In the genomic region with DNA sequence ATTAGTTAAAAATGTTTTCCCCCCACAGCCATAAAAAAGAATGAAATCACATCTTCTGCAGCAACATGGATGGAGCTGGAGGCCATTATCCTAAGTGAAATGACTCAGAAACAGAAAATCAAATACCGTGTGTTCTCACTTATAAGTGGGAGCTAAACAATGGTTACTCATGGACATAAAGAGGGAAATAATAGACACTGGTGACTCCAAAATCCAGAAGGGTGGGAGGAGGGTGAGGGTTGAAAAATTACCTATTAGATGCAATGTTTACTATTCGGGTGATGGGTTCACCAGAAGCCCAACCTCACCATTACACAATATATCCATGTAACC, we compare ENCODE assay signal across 20 cellular contexts. TPM values are rescaled to one million over a fixed set of nuclear protein-coding genes. Genes with fewer than 3 reads are reported as not detected.
DNase-seq lines count a peak whose midpoint lies in the region; ATAC-seq, FAIRE-seq and TF ChIP-seq lines count a peak whose summit lies in the region.
"Had no signal": no experiment of that assay in that cellular context is flagged by ENCODE, and none has a peak within 500 bp of the region (broad histone marks: within the 10 kb centered on the region; RNA-seq: fewer than 3 reads in every experiment).

No MANE protein-coding gene starts in this region.

- peak overlapping the region; percentile 40; the same call in 1 of the 2 replicates for H3K14ac ChIP-seq in IMR-90 (replicated peaks; ENCODE audit: low read depth, low read length)

- H4K91ac ChIP-seq in IMR-90 (ENCODE audit: insufficient read depth, low read depth, low read length) = no peak overlapping the region

- CTCF ChIA-PET in HepG2 (lab: Yijun Ruan, JAX; ENCODE audit: low intra/inter-chr PET ratio, low total read pairs) (interaction anchor here (1.6 kb wide), 1 partner anchor 41 kb away, joined by 9 read pairs; the partner anchor contains the start of gene TEX48), IMR-90 (lab: Yijun Ruan, JAX) (interaction anchor here (0.9 kb wide), 1 partner anchor 292 kb away, joined by 3 read pairs; no protein-coding TSS in a partner anchor)

- no peak overlapping the region for H2BK120ac ChIP-seq in IMR-90 (ENCODE audit: low read depth, low read length)

- peak overlapping the region; percentile 72; the same call in 1 of the 2 replicates for H3K4me2 ChIP-seq in HepG2 (ENCODE audit: low read depth, low read length)
- H3K4me2 ChIP-seq in IMR-90 (ENCODE audit: low read depth, low read length) = no peak overlapping the region
- H3K4me2 ChIP-seq: PC-9 had no signal

- no peak for ATAC-seq in HepG2
- no peak for ATAC-seq in right lobe of liver
- no peak for ATAC-seq in IMR-90 (ENCODE audit: low read depth)
- ATAC-seq in RWPE2 (ENCODE audit: low read depth) = no peak
- no peak for ATAC-seq in HG02678 (IDR thresholded peaks at IDR 0.05; ENCODE audit: unreplicated experiment)
- ATAC-seq: T-helper 17 cell had no signal

- WGBS in HepG2 (ENCODE audit: low lambda C conversion rate) = 3% methylated on average over 2 of the region's 2 CpGs
- 66% methylated on average over 2 of the region's 2 CpGs for WGBS in right lobe of liver (ENCODE audit: insufficient coverage, low coverage, low lambda C conversion rate, missing lambda C conversion rate)
- WGBS in IMR-90 (ENCODE audit: extremely low coverage in 2 of 2, insufficient read length in 1 of 2), 2 experiments = no CpG with 5 or more reads among the region's 2 CpGs

- peaks cover 12% of the 10 kb centered on the region for H3K9me1 ChIP-seq in IMR-90 (ENCODE audit: insufficient read depth, low read length)

- no peaks in the 10 kb centered on the region for H3K79me2 ChIP-seq in HepG2 (ENCODE audit: insufficient read depth, low read length)

- no peak overlapping the region for H3K18ac ChIP-seq in IMR-90 (ENCODE audit: low read depth, low read length)

- H3K9ac ChIP-seq in HepG2 (ENCODE audit: insufficient read depth, low read depth, low read length) = no peak overlapping the region
- H3K9ac ChIP-seq in IMR-90 (ENCODE audit: low read depth, low read length) = no peak overlapping the region

- intact Hi-C loops in HepG2 (cut with micrococcal nuclease; ENCODE audit: unreplicated experiment) = no loop called here
- intact Hi-C loops in right lobe of liver (cut with DNase I) = no loop called here
- intact Hi-C loops in IMR-90 (cut with micrococcal nuclease) = loop anchor here (5.0 kb wide), 1 partner anchor 45 kb away; no protein-coding TSS in a partner anchor
- intact Hi-C loops in head of caudate nucleus (cut with DNase I) = no loop called here

- BruUV-seq in HepG2 (replicated peaks; lab: Mats Ljungman, UMichigan) (no TSS peak), IMR-90 (replicated peaks; lab: Mats Ljungman, UMichigan) (no TSS peak)

- no peak overlapping the region for H4K5ac ChIP-seq in IMR-90 (ENCODE audit: low read depth, low read length)

- H3K27me3 ChIP-seq in HepG2 (ENCODE audit: control insufficient read depth in 1 of 2, insufficient read depth in 2 of 2, low read length in 2 of 2) (peaks cover 0 to 5% of the 10 kb centered on the region in 2 experiments; a peak in 3 of 5 replicates), right lobe of liver (no peaks in the 10 kb centered on the region), IMR-90 (ENCODE audit: control insufficient read depth, insufficient read depth, low read length) (peaks cover 36% of the 10 kb centered on the region), RWPE2 (ENCODE audit: insufficient read depth, poor library complexity, severe bottlenecking) (no peaks in the 10 kb centered on the region)

- in situ Hi-C loops in HepG2 (cut with HindIII; ENCODE audit: extremely low pct_ligation_motif_present, low pct_unique_long_range_greater_than_20kb) (no loop called here), IMR-90 (cut with MboI; ENCODE audit: low sequenced_read_pairs) (no loop called here)

- H3K27ac ChIP-seq in HepG2 (ENCODE audit: extremely low read length, insufficient read depth, low read length) = no peak overlapping the region
- H3K27ac ChIP-seq in right lobe of liver = peak overlapping the region in 1 of 3 donors; percentile 35
- no peak overlapping the region for H3K27ac ChIP-seq in IMR-90 (ENCODE audit: insufficient read depth, low read length)
- H3K27ac ChIP-seq in RWPE2 (ENCODE audit: poor library complexity, severe bottlenecking) = peak overlapping the region; percentile 20
- H3K27ac ChIP-seq: PC-9, SJCRH30 had no signal

- H3K4me1 ChIP-seq in HepG2 (ENCODE audit: insufficient read depth, low read length) (peaks cover 47% of the 10 kb centered on the region), right lobe of liver (peaks cover 0 to 6% (median 3%) of the 10 kb centered on the region in 4 donors), IMR-90 (ENCODE audit: control insufficient read depth, insufficient read depth, low read length) (peaks cover 19% of the 10 kb centered on the region), RWPE2 (ENCODE audit: insufficient read depth, poor library complexity, severe bottlenecking) (peaks cover 32% of the 10 kb centered on the region)
- H3K4me1 ChIP-seq: SJCRH30 had no signal

- H3K4me3 ChIP-seq in HepG2 (replicated peaks in 1 of 3; ENCODE audit: insufficient read depth in 1 of 3, low read depth in 2 of 3, low read length in 3 of 3) (peak overlapping the region in 1 of 3 experiments; percentile 44; a peak in 1 of 6 replicates), right lobe of liver (no peak overlapping the region), IMR-90 (ENCODE audit: insufficient read depth, low read depth, low read length) (no peak overlapping the region), RWPE2 (ENCODE audit: severe bottlenecking) (no peak overlapping the region)
- H3K4me3 ChIP-seq: PC-9, SJCRH30 had no signal

- no peak overlapping the region for H3K23ac ChIP-seq in IMR-90 (ENCODE audit: low read depth, low read length)

- POLR2A ChIA-PET in HepG2 (lab: Yijun Ruan, JAX) = interaction anchor here (1.2 kb wide), 1 partner anchor 20 kb away, joined by 3 read pairs; no protein-coding TSS in a partner anchor
- POLR2A ChIA-PET in IMR-90 (lab: Charles Lee; ENCODE audit: unreplicated experiment) = no interaction called here

- FAIRE-seq in HepG2 (lab: Jason Lieb, UNC) = no peak
- FAIRE-seq: D721Med had no signal

- no peaks in the 10 kb centered on the region for H3K36me3 ChIP-seq in HepG2 (replicated peaks in 1 of 2; ENCODE audit: control insufficient read depth in 1 of 2, insufficient read depth in 2 of 2, low read length in 2 of 2)
- no peaks in the 10 kb centered on the region for H3K36me3 ChIP-seq in right lobe of liver
- H3K36me3 ChIP-seq in IMR-90 (ENCODE audit: control insufficient read depth, insufficient read depth, low read length) = no peaks in the 10 kb centered on the region
- H3K36me3 ChIP-seq in RWPE2 (ENCODE audit: low read depth) = no peaks in the 10 kb centered on the region
- H3K36me3 ChIP-seq: SJCRH30 had no signal

- dilution Hi-C loops in IMR-90 (cut with HindIII; ENCODE audit: low sequenced_read_pairs, unreplicated experiment) = no loop called here

- no peak overlapping the region for H3K56ac ChIP-seq in IMR-90 (ENCODE audit: extremely low read depth, insufficient read depth, low read length)

- H3K79me1 ChIP-seq in IMR-90 (ENCODE audit: low read depth in 1 of 2, low read length in 2 of 2) = no peaks in the 10 kb centered on the region

- H2AK9ac ChIP-seq in IMR-90 (replicated peaks; ENCODE audit: low read depth, low read length, poor library complexity) = no peak overlapping the region

- H4K20me1 ChIP-seq in HepG2 (ENCODE audit: insufficient read depth, low read length) = no peaks in the 10 kb centered on the region
- H4K20me1 ChIP-seq in IMR-90 (ENCODE audit: insufficient read depth, low read length) = peaks cover 5% of the 10 kb centered on the region

- DNase-seq in HepG2 (ENCODE audit: low spot score) (no peak), right lobe of liver (no peak), IMR-90 (peak; percentile 31), RWPE2 (ENCODE audit: low spot score) (no peak), renal cortical epithelial cell (ENCODE audit: low read depth) (peak; percentile 54), activated gamma-delta T cell treated with Interleukin-2 at 50 U/mL for 16 hours (no peak), head of caudate nucleus (no peak)
- DNase-seq: ACHN; C1 segment of cervical spinal cord; CD8-positive, alpha-beta memory T cell; GF-D8; H9; NCI-H187 treated with DMSO at 0.1 percent for 48 hours; NCI-H446 treated with DMSO at 0.1 percent for 48 hours; NCI-H82; SJCRH30; T-helper 17 cell had no signal

- no peak overlapping the region for H2BK15ac ChIP-seq in IMR-90 (ENCODE audit: low read depth, low read length)

- no peak overlapping the region for H2AFZ ChIP-seq in HepG2 (ENCODE audit: low read length)
- no peak overlapping the region for H2AFZ ChIP-seq in IMR-90 (replicated peaks; ENCODE audit: low read length, poor library complexity)
- H2AFZ ChIP-seq: PC-9 had no signal

- TF ChIP-seq POLR2A in HepG2 (IDR thresholded peaks at IDR 0.05; ENCODE audit: insufficient read depth in 1 of 2, low read depth in 2 of 2, low read length in 2 of 2) = no peak
- TF ChIP-seq POLR2A in right lobe of liver (IDR thresholded peaks at IDR 0.05) = no peak
- TF ChIP-seq POLR2A in IMR-90 (IDR thresholded peaks at IDR 0.05; ENCODE audit: low read depth, low read length) = no peak

- H3K9me3 ChIP-seq in HepG2 (ENCODE audit: low read length) = no peaks in the 10 kb centered on the region
- H3K9me3 ChIP-seq in right lobe of liver = no peaks in the 10 kb centered on the region
- peaks cover 15% of the 10 kb centered on the region for H3K9me3 ChIP-seq in IMR-90 (ENCODE audit: control insufficient read depth, insufficient read depth, low read length)
- no peaks in the 10 kb centered on the region for H3K9me3 ChIP-seq in RWPE2 (ENCODE audit: severe bottlenecking)
- H3K9me3 ChIP-seq: SJCRH30 had no signal

- no peak for TF ChIP-seq CTCF in HepG2 (CRISPR knock-in tag; IDR thresholded peaks at IDR 0.05)
- TF ChIP-seq CTCF in right lobe of liver (IDR thresholded peaks at IDR 0.05) = no peak
- TF ChIP-seq CTCF in IMR-90 (conservative IDR thresholded peaks at IDR 0.05; ENCODE audit: low read depth, low read length) = no peak
- no peak for TF ChIP-seq CTCF in RWPE2 (IDR thresholded peaks at IDR 0.05; ENCODE audit: poor library complexity, severe bottlenecking)

- no peak overlapping the region for H2BK20ac ChIP-seq in IMR-90 (ENCODE audit: low read depth, low read length)

- no peak overlapping the region; the same call in 1 of the 2 replicates for H3K4ac ChIP-seq in IMR-90 (ENCODE audit: low read depth, low read length)

- H2BK5ac ChIP-seq in IMR-90 (ENCODE audit: low read depth, low read length, poor library complexity, severe bottlenecking) = no peak overlapping the region

- no peak for TF ChIP-seq RAD21 in HepG2 (CRISPR knock-in tag; IDR thresholded peaks at IDR 0.05)
- no peak for TF ChIP-seq RAD21 in IMR-90 (IDR thresholded peaks at IDR 0.05; ENCODE audit: low read length)

- H4K8ac ChIP-seq in IMR-90 (ENCODE audit: low read depth in 2 of 2, low read length in 2 of 2) = no peak overlapping the region

- no peak for TF ChIP-seq EP300 in HepG2 (IDR thresholded peaks at IDR 0.05; ENCODE audit: low read depth in 2 of 2, low read length in 2 of 2)
- no peak for TF ChIP-seq EP300 in HepG2 (CRISPR knock-in tag; IDR thresholded peaks at IDR 0.05; ENCODE audit: borderline replicate concordance)

- no peak overlapping the region for H2AK5ac ChIP-seq in IMR-90 (ENCODE audit: low read depth, low read length)

RNA-seq across cellular contexts. Expression of gene TEX48, which starts 40.3 kb away (rescaled TPM):
- total RNA-seq in HepG2 (2016; rRNA removed; fragmentation: Illumina TruSeq; extraction: Trizol) = not detected in 2 replicates
- total RNA-seq in HepG2 (2016; cell fraction: cytosol; rRNA removed; fragmentation: Illumina TruSeq; extraction: Trizol; ENCODE audit: low read depth) = not detected in 2 replicates
- total RNA-seq in HepG2 (2016; cell fraction: insoluble cytoplasmic fraction; rRNA removed; fragmentation: Illumina TruSeq; extraction: Trizol) = not detected in 2 replicates
- total RNA-seq in HepG2 (2016; cell fraction: membrane; rRNA removed; fragmentation: Illumina TruSeq; extraction: Trizol) = not detected in 2 replicates
- total RNA-seq in HepG2 (2016; cell fraction: nucleus; rRNA removed; fragmentation: Illumina TruSeq; extraction: Trizol) = not detected in 2 replicates
- polyA plus RNA-seq in HepG2 (2011; rRNA removed) = not detected in 2 replicates
- not detected in 2 replicates for polyA plus RNA-seq in HepG2 (2011; cell fraction: cytosol; rRNA removed)
- not detected in 2 replicates for polyA plus RNA-seq in HepG2 (2011; cell fraction: nucleus; rRNA removed)
- not detected in 2 replicates for polyA plus RNA-seq in HepG2 (2012)
- not detected in 2 replicates for polyA plus RNA-seq in HepG2 (2016; cell fraction: cytosol; fragmentation: Illumina TruSeq; extraction: Trizol; ENCODE audit: low read depth)
- polyA plus RNA-seq in HepG2 (2016; cell fraction: insoluble cytoplasmic fraction; fragmentation: Illumina TruSeq; extraction: Trizol; ENCODE audit: low read depth) = not detected in 2 replicates
- not detected in 2 replicates for polyA plus RNA-seq in HepG2 (2016; cell fraction: membrane; fragmentation: Illumina TruSeq; extraction: Trizol; ENCODE audit: low read depth)
- not detected in 2 replicates for polyA plus RNA-seq in HepG2 (2016; cell fraction: nucleus; fragmentation: Illumina TruSeq; extraction: Trizol; ENCODE audit: insufficient read depth, low read depth)
- not detected in 2 replicates for polyA minus RNA-seq in HepG2 (2011; rRNA and poly(A)+ RNA removed; ENCODE audit: low replicate concordance)
- not detected in 2 replicates for polyA minus RNA-seq in HepG2 (2011; cell fraction: cytosol; rRNA and poly(A)+ RNA removed)
- polyA minus RNA-seq in HepG2 (2011; cell fraction: nucleus; rRNA and poly(A)+ RNA removed) = not detected in 2 replicates
- total RNA-seq in right lobe of liver = not detected
- not detected in 2 replicates for total RNA-seq in IMR-90 (2012; rRNA removed)
- not detected in 2 replicates for polyA plus RNA-seq in IMR-90 (2012; rRNA removed)
- polyA plus RNA-seq in IMR-90 (2012; cell fraction: cytosol; rRNA removed) = not detected in 2 replicates
- not detected in 2 replicates for polyA plus RNA-seq in IMR-90 (2012; cell fraction: nucleus; rRNA removed; ENCODE audit: low replicate concordance)
- total RNA-seq in renal cortical epithelial cell = not detected in 2 replicates
- total RNA-seq: H9, PC-9, SJCRH30, T-helper 17 cell had no signal
- polyA plus RNA-seq: CD8-positive, alpha-beta memory T cell had no signal

Comparison
In these comparisons a context has a peak if more than half of its experiments do, and no peak if none do; other contexts are left out.
1. DNase-seq: peak in IMR-90 (single experiment) and renal cortical epithelial cell (single experiment); none in HepG2 (single experiment), right lobe of liver (0 of 3), RWPE2 (single experiment), activated gamma-delta T cell treated with Interleukin-2 at 50 U/mL for 16 hours (single experiment) and head of caudate nucleus (0 of 42).